1 cellular context compared by ENCODE assay signal in genomic region chr1:209627349-209628196, GRCh38.
TF ChIP-seq lines count a peak whose summit lies in the region.

No MANE protein-coding gene starts in this region.

TF ChIP-seq in HCT116, 20 proteins besides CTCF, POLR2A, EP300 and RAD21 (continued from another document):
- no peak for TF ChIP-seq REST (IDR thresholded peaks at IDR 0.05; ENCODE audit: low read depth)
